Comparison of ENCODE assay signal across 8 cellular contexts in the genomic region with DNA sequence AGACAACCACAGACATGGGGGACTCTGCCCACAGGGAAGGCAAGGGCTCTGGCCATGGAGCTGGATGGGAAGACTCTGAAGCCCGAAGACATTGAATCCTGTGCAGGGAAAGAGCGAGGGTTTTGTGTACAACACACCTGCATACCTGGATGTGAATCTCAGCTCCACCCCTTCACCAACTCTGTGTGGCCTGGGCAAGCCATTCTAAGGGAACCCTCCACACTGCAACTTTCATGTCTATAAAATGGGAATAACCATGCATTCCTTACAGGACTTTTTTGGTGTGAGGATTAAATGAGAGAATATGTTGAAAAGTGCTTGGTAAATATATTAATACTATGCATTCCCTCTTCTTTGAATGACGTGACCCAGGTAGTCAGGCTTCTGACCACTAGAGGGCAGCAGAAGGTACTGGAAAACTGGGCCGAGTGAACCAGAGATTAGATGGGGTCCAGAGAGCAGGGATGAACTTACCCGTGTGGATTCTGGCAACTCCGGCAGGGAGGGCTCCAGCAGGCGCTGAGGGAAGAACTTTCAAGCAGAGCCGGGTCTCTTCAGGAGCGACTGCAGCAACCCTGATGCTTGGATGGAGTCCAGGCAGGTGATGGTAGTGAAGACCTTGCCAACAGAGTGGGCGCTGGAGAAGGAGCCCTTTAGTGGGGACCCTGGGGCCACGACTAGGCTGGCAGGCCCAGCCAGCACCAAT. TPM values are rescaled to one million over a fixed set of nuclear protein-coding genes. Genes with fewer than 3 reads are reported as not detected.
DNase-seq lines count a peak whose midpoint lies in the region; ATAC-seq and TF ChIP-seq lines count a peak whose summit lies in the region.

No MANE protein-coding gene starts in this region.

- no peaks in the 10 kb centered on the region for H3K9me3 Mint-ChIP-seq in CD8-positive, alpha-beta T cell

- TF ChIP-seq POLR2A in sigmoid colon (IDR thresholded peaks at IDR 0.05): no peak

- H3K27me3 Mint-ChIP-seq in CD8-positive, alpha-beta T cell (ENCODE audit: low read depth): no peaks in the 10 kb centered on the region

- H3K27me3 ChIP-seq in CD8-positive, alpha-beta T cell (ENCODE audit: insufficient read depth, low read length): no peaks in the 10 kb centered on the region
- H3K27me3 ChIP-seq in sigmoid colon: no peaks in the 10 kb centered on the region

- H3K36me3 Mint-ChIP-seq in CD8-positive, alpha-beta T cell: peaks cover 27% of the 10 kb centered on the region

- POLR2A ChIA-PET in CD8-positive, alpha-beta T cell (lab: Charles Lee): no interaction called here

- no peak overlapping the region for H3K4me3 ChIP-seq in CD8-positive, alpha-beta T cell (ENCODE audit: low read depth, low read length)
- H3K4me3 ChIP-seq in sigmoid colon: no peak overlapping the region

- H3K4me1 Mint-ChIP-seq in CD8-positive, alpha-beta T cell (ENCODE audit: low read depth): peaks cover 2% of the 10 kb centered on the region

- peak; percentile 24 to 68 (median 48) for DNase-seq in CD8-positive, alpha-beta T cell
- DNase-seq in NCI-H146 (lab: John Stamatoyannopoulos, UW) (peak; percentile 82), T-helper 2 cell (peak in 4 of 5 experiments; percentile 13 to 42 (median 29)), astrocyte of the hippocampus (ENCODE audit: low read depth, low spot score) (peak; percentile 90), hypothalamus (lab: John Stamatoyannopoulos, UW) (peak in 46 of 51 donors; percentile 12 to 84 (median 54)), sigmoid colon (peak; percentile 84)

- CTCF ChIA-PET in CD8-positive, alpha-beta T cell (lab: Charles Lee): interaction anchor here (0.7 to 3.0 kb wide), 8 partner anchors 9 to 126 kb away, joined by 3 to 26 read pairs (median 4); no protein-coding TSS in a partner anchor

- TF ChIP-seq CTCF in CD8-positive, alpha-beta T cell (IDR thresholded peaks at IDR 0.05): peak; percentile 84
- TF ChIP-seq CTCF in sigmoid colon (IDR thresholded peaks at IDR 0.05): peak; percentile 51 to 93 (median 82)

- H3K27ac ChIP-seq in CD8-positive, alpha-beta T cell (ENCODE audit: low read depth, low read length): no peak overlapping the region
- peak overlapping the region in 1 of 4 donors; percentile 33 for H3K27ac ChIP-seq in sigmoid colon

- H3K9me3 ChIP-seq in CD8-positive, alpha-beta T cell (ENCODE audit: low read length): no peaks in the 10 kb centered on the region
- no peaks in the 10 kb centered on the region for H3K9me3 ChIP-seq in sigmoid colon

- H3K4me1 ChIP-seq in CD8-positive, alpha-beta T cell (ENCODE audit: insufficient read depth, low read length): no peaks in the 10 kb centered on the region
- peaks cover 0 to 4% (median 0%) of the 10 kb centered on the region in 4 donors for H3K4me1 ChIP-seq in sigmoid colon

- no peak overlapping the region for H3K4me3 Mint-ChIP-seq in CD8-positive, alpha-beta T cell

- intact Hi-C loops in CD8-positive, alpha-beta T cell (cut with DNase I, micrococcal nuclease): loop anchor here (1.0 to 2.0 kb wide), 2 partner anchors 125 to 126 kb away; no protein-coding TSS in a partner anchor
- intact Hi-C loops in sigmoid colon (cut with DNase I): loop anchor here (1.0 kb wide), 1 partner anchor 126 kb away; no protein-coding TSS in a partner anchor

- WGBS in sigmoid colon, 2 donors: 4 to 24% methylated on average over 11 of the region's 11 CpGs

- no peak overlapping the region for H3K27ac Mint-ChIP-seq in CD8-positive, alpha-beta T cell

- peaks cover 8% of the 10 kb centered on the region for H3K36me3 ChIP-seq in CD8-positive, alpha-beta T cell (ENCODE audit: insufficient read depth, low read length)
- H3K36me3 ChIP-seq in sigmoid colon: peaks cover 0 to 29% (median 9%) of the 10 kb centered on the region in 4 donors

- peak; percentile 71 for ATAC-seq in CD8-positive, alpha-beta T cell
- ATAC-seq in GM21717 (IDR thresholded peaks at IDR 0.05; ENCODE audit: unreplicated experiment): peak; percentile 57
- ATAC-seq in HG02610 (IDR thresholded peaks at IDR 0.05; ENCODE audit: unreplicated experiment): no peak

- TF ChIP-seq EP300 in sigmoid colon (IDR thresholded peaks at IDR 0.05): no peak

RNA-seq across cellular contexts. Expression of a gene that starts 0.9 kb away (rescaled TPM):
- 1 to 10 TPM; 1.1 to 1.5 TPM for total RNA-seq in CD8-positive, alpha-beta T cell
- total RNA-seq in sigmoid colon: 1 to 10 TPM in 1 of 4 donors, under 1 TPM in 3; 0.16 to 1.8 (median 0.41) TPM
- 100 to 1,000 TPM; 560 to 665 (median 569) TPM for polyA plus RNA-seq in sigmoid colon

RNA-seq across cellular contexts. Expression of a gene that starts 27.0 kb away (rescaled TPM):
- total RNA-seq in CD8-positive, alpha-beta T cell: 10 to 100 TPM; 16.8 to 21.1 TPM
- total RNA-seq in sigmoid colon: 10 to 100 TPM; 23.9 to 38.5 (median 32.0) TPM
- polyA plus RNA-seq in sigmoid colon: 10 to 100 TPM; 59.1 to 86.5 (median 81.7) TPM

RNA-seq across cellular contexts. Expression of a gene that starts 54.2 kb away (rescaled TPM):
- total RNA-seq in CD8-positive, alpha-beta T cell: 10 to 100 TPM; 58.0 to 66.6 TPM
- 10 to 100 TPM; 23.3 to 56.7 (median 38.4) TPM for total RNA-seq in sigmoid colon
- 10 to 100 TPM; 48.6 to 71.4 (median 57.7) TPM for polyA plus RNA-seq in sigmoid colon

Comparison
In these comparisons a context has a peak if more than half of its experiments do, and no peak if none do; other contexts are left out.
1. DNase-seq: peak in every context shown above with its lines; median percentile 90 in astrocyte of the hippocampus; 84 in sigmoid colon; 82 in NCI-H146; 54 in hypothalamus; 48 in CD8-positive, alpha-beta T cell; 29 in T-helper 2 cell.